In genomic region chr12:124517260-124518050, GRCh38 we compare ENCODE assay signal across 1 cellular context.
TF ChIP-seq lines count a peak whose summit lies in the region.

No MANE protein-coding gene starts in this region.

TF ChIP-seq in HEK293, 187 proteins besides CTCF, POLR2A, EP300 and RAD21 (continued from another document and continues in another):
- peak; percentile 84 for TF ChIP-seq PATZ1 (tag by site-specific recombination; IDR thresholded peaks at IDR 0.05)
- 0 out of 2 replicates have a peak, but pooled peaks have one; percentile 35 for TF ChIP-seq ZNF629 (tag by site-specific recombination; IDR thresholded peaks at IDR 0.05)
- peak; percentile 71; the same call in 1 of the 2 replicates for TF ChIP-seq ZNF561 (tag by site-specific recombination; IDR thresholded peaks at IDR 0.05; ENCODE audit: borderline replicate concordance)
- 0 out of 2 replicates have a peak, but pooled peaks have one; percentile 62 for TF ChIP-seq EGR2 (tag by site-specific recombination; IDR thresholded peaks at IDR 0.05; ENCODE audit: low read depth)
- peak; percentile 53; the same call in 1 of the 2 replicates for TF ChIP-seq OSR2 (tag by site-specific recombination; IDR thresholded peaks at IDR 0.05)
- TF ChIP-seq ZNF529 (tag by site-specific recombination; IDR thresholded peaks at IDR 0.05; ENCODE audit: insufficient replicate concordance) = no peak
- peak; percentile 38; the same call in 1 of the 2 replicates for TF ChIP-seq ZNF366 (tag by site-specific recombination; conservative IDR thresholded peaks at IDR 0.05)
- no peak for TF ChIP-seq ZFP3 (tag by site-specific recombination; IDR thresholded peaks at IDR 0.05; ENCODE audit: low read depth)
- 0 out of 2 replicates have a peak, but pooled peaks have one; percentile 13 for TF ChIP-seq ZNF843 (tag by site-specific recombination; IDR thresholded peaks at IDR 0.05)
- TF ChIP-seq ZBTB8A (tag by site-specific recombination; IDR thresholded peaks at IDR 0.05) = peak; percentile 99
- peak; percentile 94 for TF ChIP-seq IKZF3 (tag by site-specific recombination; IDR thresholded peaks at IDR 0.05)
- peak; percentile 62; the same call in 1 of the 2 replicates for TF ChIP-seq ZBTB11 (tag by site-specific recombination; conservative IDR thresholded peaks at IDR 0.05; ENCODE audit: low read depth)
- TF ChIP-seq SETDB1 (IDR thresholded peaks at IDR 0.05; ENCODE audit: insufficient read length, low read length) = no peak
- TF ChIP-seq GLIS2 (tag by site-specific recombination; IDR thresholded peaks at IDR 0.05) = peak; percentile 96
- peak; percentile 60; the same call in 1 of the 2 replicates for TF ChIP-seq ZBTB20 (tag by site-specific recombination; IDR thresholded peaks at IDR 0.05)
- no peak for TF ChIP-seq ZNF639 (tag by site-specific recombination; IDR thresholded peaks at IDR 0.05)
- TF ChIP-seq ZNF394 (tag by site-specific recombination; IDR thresholded peaks at IDR 0.05; ENCODE audit: borderline replicate concordance) = peak; percentile 16; the same call in 1 of the 2 replicates
- TF ChIP-seq ZFP41 (tag by site-specific recombination; IDR thresholded peaks at IDR 0.05; ENCODE audit: borderline replicate concordance) = no peak
- TF ChIP-seq ZNF600 (tag by site-specific recombination; IDR thresholded peaks at IDR 0.05) = peak; percentile 48
- no peak; the same call in 1 of the 2 replicates for TF ChIP-seq PBX3 (CRISPR knock-in tag; IDR thresholded peaks at IDR 0.05)
- peak; percentile 99 for TF ChIP-seq ZNF341 (tag by site-specific recombination; IDR thresholded peaks at IDR 0.05; ENCODE audit: low read depth)
- TF ChIP-seq ZNF335 (tag by site-specific recombination; conservative IDR thresholded peaks at IDR 0.05) = peak; percentile 69
- TF ChIP-seq ZNF660 (tag by site-specific recombination; IDR thresholded peaks at IDR 0.05) = peak; percentile 65; the same call in 1 of the 2 replicates
- TF ChIP-seq SP2 (tag by site-specific recombination; IDR thresholded peaks at IDR 0.05) = peak; percentile 26; the same call in 1 of the 2 replicates
- TF ChIP-seq KLF10 (tag by site-specific recombination; IDR thresholded peaks at IDR 0.05) = 0 out of 2 replicates have a peak, but pooled peaks have one; percentile 41
- peak; percentile 60 for TF ChIP-seq ZBTB26 (tag by site-specific recombination; optimal IDR thresholded peaks at IDR 0.05)
- peak; percentile 80 for TF ChIP-seq ZIC2 (tag by site-specific recombination; IDR thresholded peaks at IDR 0.05)
- no peak for TF ChIP-seq ZNF626 (tag by site-specific recombination; IDR thresholded peaks at IDR 0.05)
- peak; percentile 38; the same call in 1 of the 2 replicates for TF ChIP-seq ZBTB6 (tag by site-specific recombination; IDR thresholded peaks at IDR 0.05)
- TF ChIP-seq ZNF426 (tag by site-specific recombination; IDR thresholded peaks at IDR 0.05) = no peak
- TF ChIP-seq ZSCAN30 (tag by site-specific recombination; IDR thresholded peaks at IDR 0.05) = peak; percentile 82
- TF ChIP-seq PRDM10 (tag by site-specific recombination; IDR thresholded peaks at IDR 0.05) = peak; percentile 97
- peak; percentile 86 for TF ChIP-seq ZBTB44 (tag by site-specific recombination; IDR thresholded peaks at IDR 0.05)
- peak; percentile 98 for TF ChIP-seq ZNF223 (tag by site-specific recombination; IDR thresholded peaks at IDR 0.05)
- TF ChIP-seq GLIS1 (tag by site-specific recombination; IDR thresholded peaks at IDR 0.05) = peak; percentile 98
- no peak for TF ChIP-seq ZNF433 (tag by site-specific recombination; IDR thresholded peaks at IDR 0.05; ENCODE audit: low read depth)
- 0 out of 2 replicates have a peak, but pooled peaks have one; percentile 9 for TF ChIP-seq KLF16 (tag by site-specific recombination; IDR thresholded peaks at IDR 0.05)
- TF ChIP-seq SCRT2 (tag by site-specific recombination; IDR thresholded peaks at IDR 0.05) = no peak
- peak; percentile 70 for TF ChIP-seq ZFHX2 (tag by site-specific recombination; conservative IDR thresholded peaks at IDR 0.05)
- TF ChIP-seq ZNF10 (tag by site-specific recombination; IDR thresholded peaks at IDR 0.05) = peak; percentile 68; the same call in 1 of the 2 replicates
- no peak for TF ChIP-seq INSM2 (tag by site-specific recombination; IDR thresholded peaks at IDR 0.05)
- peak; percentile 87 for TF ChIP-seq ZEB2 (tag by site-specific recombination; IDR thresholded peaks at IDR 0.05)
- no peak for TF ChIP-seq ZNF24 (tag by site-specific recombination; IDR thresholded peaks at IDR 0.05)
- no peak for TF ChIP-seq ZNF184 (tag by site-specific recombination; IDR thresholded peaks at IDR 0.05)
- TF ChIP-seq ZBTB17 (tag by site-specific recombination; IDR thresholded peaks at IDR 0.05) = peak; percentile 38; the same call in 1 of the 2 replicates
- TF ChIP-seq ZBTB48 (tag by site-specific recombination; IDR thresholded peaks at IDR 0.05) = peak; percentile 66; the same call in 1 of the 2 replicates
- no peak for TF ChIP-seq ZNF658 (tag by site-specific recombination; IDR thresholded peaks at IDR 0.05)
